In genomic region chr12:92144631-92145480, GRCh38 we compare ENCODE assay signal across 1 cellular context.
TF ChIP-seq lines count a peak whose summit lies in the region.

No MANE protein-coding gene starts in this region.

TF ChIP-seq in K562, 482 proteins besides CTCF, POLR2A, EP300 and RAD21 (continued from another document and continues in another):
- TF ChIP-seq RREB1 (CRISPR knock-in tag; IDR thresholded peaks at IDR 0.05) (no peak), ZBTB49 (CRISPR knock-in tag; IDR thresholded peaks at IDR 0.05; ENCODE audit: borderline replicate concordance) (no peak), NCOA2 (IDR thresholded peaks at IDR 0.05; ENCODE audit: partially characterized antibody in 2 of 2) (no peak), BHLHE40 (IDR thresholded peaks at IDR 0.05; ENCODE audit: low read length) (no peak), DDX20 (tag; IDR thresholded peaks at IDR 0.05; ENCODE audit: low read depth) (no peak), SIX5 (IDR thresholded peaks at IDR 0.05; ENCODE audit: borderline replicate concordance in 1 of 2, insufficient read depth in 1 of 2, low read depth in 1 of 2, low read length in 2 of 2) (no peak), HDAC1 (IDR thresholded peaks at IDR 0.05) (no peak; a peak in 1 of 4 replicates), THRB (CRISPR knock-in tag; conservative IDR thresholded peaks at IDR 0.05) (no peak), MTA3 (IDR thresholded peaks at IDR 0.05; ENCODE audit: borderline replicate concordance) (no peak), ZBTB9 (CRISPR knock-in tag; IDR thresholded peaks at IDR 0.05) (peak; percentile 57; the same call in 1 of the 2 replicates), ZNF174 (CRISPR knock-in tag; IDR thresholded peaks at IDR 0.05) (no peak), TBL1XR1 (IDR thresholded peaks at IDR 0.05; ENCODE audit: low read length in 2 of 2) (no peak), CBX2 (IDR thresholded peaks at IDR 0.05; ENCODE audit: insufficient read depth, low read length, poor library complexity, severe bottlenecking) (no peak), NBN (IDR thresholded peaks at IDR 0.05; ENCODE audit: low read depth) (no peak), ZNF707 (CRISPR knock-in tag; conservative IDR thresholded peaks at IDR 0.05) (no peak), ZBTB43 (CRISPR knock-in tag; IDR thresholded peaks at IDR 0.05) (peak; percentile 74; the same call in 1 of the 2 replicates), E2F3 (CRISPR knock-in tag; IDR thresholded peaks at IDR 0.05) (no peak), ADNP (tag; IDR thresholded peaks at IDR 0.05) (no peak), LCOR (CRISPR knock-in tag; IDR thresholded peaks at IDR 0.05) (no peak), PREB (CRISPR knock-in tag; IDR thresholded peaks at IDR 0.05) (no peak), U2AF2 (optimal IDR thresholded peaks at IDR 0.05; ENCODE audit: low read depth, low read length) (no peak), BDP1 (IDR thresholded peaks at IDR 0.05; ENCODE audit: insufficient read depth, insufficient read length) (no peak), MTF1 (CRISPR knock-in tag; IDR thresholded peaks at IDR 0.05; ENCODE audit: borderline replicate concordance) (no peak), ZBED1 (IDR thresholded peaks at IDR 0.05) (peak; percentile 51; the same call in 1 of the 2 replicates), ZNF583 (CRISPR knock-in tag; IDR thresholded peaks at IDR 0.05) (no peak), ZNF778 (CRISPR knock-in tag; IDR thresholded peaks at IDR 0.05) (no peak), NFATC3 (IDR thresholded peaks at IDR 0.05) (no peak), NFE2L1 (tag; IDR thresholded peaks at IDR 0.05; ENCODE audit: borderline replicate concordance, low read depth) (no peak), NFRKB (IDR thresholded peaks at IDR 0.05; ENCODE audit: low read depth) (no peak), HEY1 (CRISPR knock-in tag; IDR thresholded peaks at IDR 0.05; ENCODE audit: borderline replicate concordance) (no peak), MBD2 (IDR thresholded peaks at IDR 0.05; ENCODE audit: borderline replicate concordance, low read depth) (no peak), PHTF2 (CRISPR knock-in tag; IDR thresholded peaks at IDR 0.05) (no peak), ZNF592 (IDR thresholded peaks at IDR 0.05) (no peak)
